Comparison of ENCODE assay signal across 8 cellular contexts in genomic region chr21:34074283-34075098, GRCh38. TPM values are rescaled to one million over a fixed set of nuclear protein-coding genes. Genes with fewer than 3 reads are reported as not detected.
A peak's percentile ranks its signal among the peaks of the same experiment; 100 is the strongest.
DNase-seq lines count a peak whose midpoint lies in the region; ATAC-seq and TF ChIP-seq lines count a peak whose summit lies in the region.

No MANE protein-coding gene starts in this region.

- peaks cover 43% of the 10 kb centered on the region for H3K36me3 ChIP-seq in mesodermal cell (ENCODE audit: control insufficient read depth, insufficient read depth, low read length)

- 2 to 4% methylated on average over 9 to 19 of the region's 32 CpGs for WGBS in mesodermal cell (ENCODE audit: insufficient coverage in 2 of 2), 2 experiments

- ATAC-seq in GM21367 (IDR thresholded peaks at IDR 0.05; ENCODE audit: unreplicated experiment) (no peak), GM19035 (IDR thresholded peaks at IDR 0.05; ENCODE audit: unreplicated experiment) (no peak)

- H3K4me3 ChIP-seq in GM08714 (ENCODE audit: low read length) (peak overlapping the region; percentile 81), choroid plexus epithelial cell (ENCODE audit: low read depth, low read length) (peak overlapping the region; percentile 84), mesodermal cell (ENCODE audit: extremely low read depth, insufficient read depth, low read length, poor library complexity, severe bottlenecking) (peak overlapping the region; percentile 87)

- peaks cover 19% of the 10 kb centered on the region for H3K4me1 ChIP-seq in mesodermal cell (ENCODE audit: control insufficient read depth, insufficient read depth, low read length, poor library complexity, severe bottlenecking)

- no peaks in the 10 kb centered on the region for H3K9me3 ChIP-seq in mesodermal cell (ENCODE audit: control insufficient read depth, low read length)

- peak overlapping the region; percentile 52 for H3K27ac ChIP-seq in mesodermal cell (ENCODE audit: low read depth, low read length, severe bottlenecking)

- DNase-seq in NCI-H69 (lab: John Stamatoyannopoulos, UW): peak; percentile 60
- no peak for DNase-seq in choroid plexus epithelial cell (ENCODE audit: low read depth)
- DNase-seq in hippocampal formation (lab: John Stamatoyannopoulos, UW): no peak
- no peak for DNase-seq in DMS153 (lab: John Stamatoyannopoulos, UW)

- TF ChIP-seq CTCF in choroid plexus epithelial cell (conservative IDR thresholded peaks at IDR 0.05; ENCODE audit: low read depth, low read length): no peak

RNA-seq across cellular contexts. Expression of gene MRPS6, which starts 1.1 kb away (rescaled TPM):
- 172 TPM for polyA plus RNA-seq in mesodermal cell (2013, experiment 1 of 2)
- polyA plus RNA-seq in mesodermal cell (2013, experiment 2 of 2): 173 TPM

RNA-seq across cellular contexts. Expression of gene SLC5A3, which starts 1.1 kb away (rescaled TPM):
- polyA plus RNA-seq in mesodermal cell (2013, experiment 1 of 2): 14.0 TPM
- polyA plus RNA-seq in mesodermal cell (2013, experiment 2 of 2): 13.7 TPM
